In genomic region chr2:174487536-174488162, GRCh38 we compare ENCODE assay signal across 8 cellular contexts. TPM values are rescaled to one million over a fixed set of nuclear protein-coding genes. Genes with fewer than 3 reads are reported as not detected.
DNase-seq lines count a peak whose midpoint lies in the region; ATAC-seq and TF ChIP-seq lines count a peak whose summit lies in the region.

No MANE protein-coding gene starts in this region.

- H3K36me3 ChIP-seq in A673 (ENCODE audit: insufficient read depth, low read length, poor library complexity, severe bottlenecking): no peaks in the 10 kb centered on the region
- no peaks in the 10 kb centered on the region for H3K36me3 ChIP-seq in right atrium auricular region

- POLR2A ChIA-PET in A673 (lab: Charles Lee; ENCODE audit: low non-redundant PET): interaction anchor here (0.6 kb wide), 1 partner anchor 88 kb away, joined by 4 read pairs; no protein-coding TSS in a partner anchor

- TF ChIP-seq CTCF in A673 (conservative IDR thresholded peaks at IDR 0.05; ENCODE audit: low read depth, low read length) (no peak), WI38 (IDR thresholded peaks at IDR 0.05; ENCODE audit: low read depth, low read length) (no peak), right atrium auricular region (IDR thresholded peaks at IDR 0.05) (no peak)

- peak overlapping the region; percentile 46 for H3K4me3 ChIP-seq in A673 (ENCODE audit: low read depth, low read length, poor library complexity, severe bottlenecking)
- H3K4me3 ChIP-seq in WI38 (ENCODE audit: low read depth, low read length): peak overlapping the region; percentile 74
- H3K4me3 ChIP-seq in right atrium auricular region: peak overlapping the region; percentile 49 to 91

- H3K4me3 Mint-ChIP-seq in stimulated activated naive B cell treated with anti-CD40 and anti-IgM and Interleukin-4, amounts not matched to agents 10 μg/mL and 1 μg/mL and 100 μg/mL, for 72 hours: peak overlapping the region; percentile 91 to 94

- H3K27ac ChIP-seq in A673 (ENCODE audit: low read depth, low read length, poor library complexity, severe bottlenecking) (no peak overlapping the region), right atrium auricular region (peak overlapping the region; percentile 88 to 89)

- peaks cover 22 to 37% of the 10 kb centered on the region in 2 donors for H3K4me1 Mint-ChIP-seq in stimulated activated naive B cell treated with anti-CD40 and anti-IgM and Interleukin-4, amounts not matched to agents 10 μg/mL and 1 μg/mL and 100 μg/mL, for 72 hours

- H3K9me3 Mint-ChIP-seq in stimulated activated naive B cell treated with anti-CD40 and anti-IgM and Interleukin-4, amounts not matched to agents 10 μg/mL and 1 μg/mL and 100 μg/mL, for 72 hours: peaks cover 0 to 4% of the 10 kb centered on the region in 2 donors

- peak overlapping the region; percentile 94 for H3K27ac Mint-ChIP-seq in stimulated activated naive B cell treated with anti-CD40 and anti-IgM and Interleukin-4, amounts not matched to agents 10 μg/mL and 1 μg/mL and 100 μg/mL, for 72 hours

- peak; percentile 20 for ATAC-seq in GM21526 (IDR thresholded peaks at IDR 0.05; ENCODE audit: low FRiP score, unreplicated experiment)
- ATAC-seq in stimulated activated naive B cell treated with anti-CD40 and anti-IgM and Interleukin-4, amounts not matched to agents 10 μg/mL and 1 μg/mL and 100 μg/mL, for 72 hours (replicated peaks): peak; percentile 39 to 41

- peaks cover 0 to 2% of the 10 kb centered on the region in 2 donors for H3K36me3 Mint-ChIP-seq in stimulated activated naive B cell treated with anti-CD40 and anti-IgM and Interleukin-4, amounts not matched to agents 10 μg/mL and 1 μg/mL and 100 μg/mL, for 72 hours

- CTCF ChIA-PET in A673 (lab: Charles Lee): no interaction called here

- intact Hi-C loops in A673 (cut with micrococcal nuclease; ENCODE audit: unreplicated experiment): no loop called here

- H3K27me3 ChIP-seq in A673 (replicated peaks; ENCODE audit: insufficient read depth, low read depth, low read length, poor library complexity): peaks cover 46% of the 10 kb centered on the region
- no peaks in the 10 kb centered on the region for H3K27me3 ChIP-seq in right atrium auricular region

- no peaks in the 10 kb centered on the region for H3K9me3 ChIP-seq in A673 (ENCODE audit: low read depth, low read length, poor library complexity, severe bottlenecking)
- H3K9me3 ChIP-seq in right atrium auricular region: no peaks in the 10 kb centered on the region

- H3K27me3 Mint-ChIP-seq in stimulated activated naive B cell treated with anti-CD40 and anti-IgM and Interleukin-4, amounts not matched to agents 10 μg/mL and 1 μg/mL and 100 μg/mL, for 72 hours: no peaks in the 10 kb centered on the region

- TSS peak; percentile 94 for BruUV-seq in A673 (replicated peaks; lab: Mats Ljungman, UMichigan)

- no peak for DNase-seq in A673 (ENCODE audit: low spot score)
- no peak for DNase-seq in right atrium auricular region (ENCODE audit: low spot score)
- DNase-seq in stimulated activated naive B cell treated with anti-CD40 and anti-IgM and Interleukin-4, amounts not matched to agents 10 μg/mL and 1 μg/mL and 100 μg/mL, for 72 hours: no peak
- no peak for DNase-seq in NCI-H2107 treated with DMSO at 0.1 percent for 48 hours (lab: John Stamatoyannopoulos, UW; ENCODE audit: unreplicated experiment)
- DNase-seq in activated CD4-positive, CD25-positive, alpha-beta regulatory T cell treated with anti-CD3 and anti-CD28 coated beads, Interleukin-2, amount 50 U/mL, for 72 hours: no peak
- no peak for DNase-seq in H4 (ENCODE audit: low spot score)

- peaks cover 12% of the 10 kb centered on the region for H3K4me1 ChIP-seq in A673 (ENCODE audit: insufficient read depth, low read length, poor library complexity, severe bottlenecking)
- H3K4me1 ChIP-seq in right atrium auricular region: no peaks in the 10 kb centered on the region

RNA-seq across cellular contexts. Expression of gene GPR155, which starts 0.8 kb away (rescaled TPM):
- not detected in 2 replicates for total RNA-seq in A673 (2021)
- 10 to 100 TPM; 10.1 to 13.7 TPM for total RNA-seq in right atrium auricular region
- total RNA-seq in H4 (2014; rRNA removed; shearing (Covaris generic)): 1.5 and 4.6 TPM in 2 replicates
